Comparison of ENCODE assay signal across 19 cellular contexts in the genomic region with DNA sequence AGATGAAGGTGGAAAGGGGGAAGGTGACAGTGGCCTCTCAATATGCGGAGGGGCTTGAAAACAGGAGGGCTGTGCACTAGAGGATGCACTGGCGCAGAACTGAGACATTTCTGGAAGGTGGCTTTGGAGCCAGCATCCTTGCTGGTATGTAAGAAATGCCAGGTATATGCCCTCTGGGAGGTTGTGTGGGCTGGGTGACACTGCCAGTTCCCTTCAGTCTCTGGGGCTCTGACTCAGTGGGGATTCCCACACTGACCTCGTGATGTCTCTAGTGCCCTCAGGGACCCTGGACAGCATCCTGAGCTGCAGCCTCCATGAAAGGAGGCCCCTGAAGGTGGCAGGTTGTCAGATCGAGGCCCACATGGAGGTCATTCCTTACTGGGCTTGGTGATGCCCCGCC.
"Had no signal": no experiment of that assay in that cellular context is flagged by ENCODE, and none has a peak within 500 bp of the region (broad histone marks: within the 10 kb centered on the region; RNA-seq: fewer than 3 reads in every experiment).

No MANE protein-coding gene starts in this region.

- H3K36me3 ChIP-seq: adrenal gland, cardiac muscle cell had no signal

- H3K4me3 Mint-ChIP-seq: activated CD4-positive, alpha-beta T cell treated with anti-CD3 and anti-CD28 coated beads, Interleukin-2, amount 10 ng/mL, durations not matched to agents 7 days and 5 days; activated naive CD4-positive, alpha-beta T cell treated with anti-CD3 and anti-CD28 coated beads for 36 hours; endodermal cell; nephron; T-helper 2 cell treated with Interferon-gamma antibody and Interleukin-4, amounts not matched to agents 5 μg/mL and 100 μg/mL, for 36 hours had no signal

- H3K4me1 Mint-ChIP-seq: activated CD4-positive, alpha-beta T cell treated with anti-CD3 and anti-CD28 coated beads, Interleukin-2, amount 10 ng/mL, durations not matched to agents 7 days and 5 days had no signal

- H3K9me3 Mint-ChIP-seq: activated CD4-positive, alpha-beta T cell treated with anti-CD3 and anti-CD28 coated beads, Interleukin-2, amount 10 ng/mL, durations not matched to agents 7 days and 5 days; activated T-helper 2 cell treated with anti-CD3 and anti-CD28 coated beads, Interferon-gamma antibody, Interleukin-2, Interleukin-4, amounts not matched to agents 10 μg/mL and 5 μg/mL and 100 μg/mL, durations not matched to agents 14 hours and 24 hours and 36 hours; nephron; T-helper 2 cell treated with Interferon-gamma antibody and Interleukin-4, amounts not matched to agents 5 μg/mL and 100 μg/mL, for 36 hours had no signal

- DNase-seq: activated CD4-positive, alpha-beta T cell treated with anti-CD3 and anti-CD28 coated beads, Interleukin-2, amount 10 ng/mL, durations not matched to agents 7 days and 5 days; activated naive CD4-positive, alpha-beta T cell treated with anti-CD3 and anti-CD28 coated beads for 36 hours; adrenal gland; dorsolateral prefrontal cortex; endodermal cell; erythroblast; islet precursor cell; left ventricle myocardium superior; mesenchymal stem cell; nucleus accumbens; small intestine; stomach; testis had no signal

- H3K27me3 ChIP-seq: adrenal gland, cardiac muscle cell, dorsolateral prefrontal cortex, hepatocyte, stomach, testis had no signal

- H2AFZ ChIP-seq: hepatocyte had no signal

- FAIRE-seq: small intestine had no signal

- ATAC-seq: left ventricle myocardium superior, right cardiac atrium had no signal

- H3K27ac ChIP-seq: adrenal gland, cardiac muscle cell, hepatocyte, stomach, testis had no signal

- H3K4me3 ChIP-seq: adrenal gland, cardiac muscle cell, dorsolateral prefrontal cortex, hepatocyte, stomach, testis had no signal

- H3K4me2 ChIP-seq: hepatocyte had no signal

- H3K9me3 ChIP-seq: adrenal gland, testis had no signal

- H3K27ac Mint-ChIP-seq: activated CD4-positive, alpha-beta T cell treated with anti-CD3 and anti-CD28 coated beads, Interleukin-2, amount 10 ng/mL, durations not matched to agents 7 days and 5 days; activated naive CD4-positive, alpha-beta T cell treated with anti-CD3 and anti-CD28 coated beads for 36 hours; activated T-helper 2 cell treated with anti-CD3 and anti-CD28 coated beads, Interferon-gamma antibody, Interleukin-2, Interleukin-4, amounts not matched to agents 10 μg/mL and 5 μg/mL and 100 μg/mL, durations not matched to agents 14 hours and 24 hours and 36 hours; endodermal cell; nephron; T-helper 2 cell treated with Interferon-gamma antibody and Interleukin-4, amounts not matched to agents 5 μg/mL and 100 μg/mL, for 36 hours had no signal
